Comparison of ENCODE assay signal across 8 cellular contexts in genomic region chr5:107570805-107571531, GRCh38.
DNase-seq lines count a peak whose midpoint lies in the region; ATAC-seq, FAIRE-seq and TF ChIP-seq lines count a peak whose summit lies in the region.

No MANE protein-coding gene starts in this region.

- no peak for FAIRE-seq in frontal cortex (lab: Jason Lieb, UNC)

- ATAC-seq in HG02678 (IDR thresholded peaks at IDR 0.05; ENCODE audit: unreplicated experiment), result peak; percentile 80

- WGBS in suprapubic skin, result 35% methylated on average over 14 of the region's 14 CpGs

- no peak for TF ChIP-seq CTCF in suprapubic skin (IDR thresholded peaks at IDR 0.05)

- H3K9me3 ChIP-seq in suprapubic skin, result no peaks in the 10 kb centered on the region

- no peak for TF ChIP-seq POLR2A in suprapubic skin (IDR thresholded peaks at IDR 0.05)

- no peaks in the 10 kb centered on the region for H3K36me3 ChIP-seq in suprapubic skin

- H3K27me3 ChIP-seq in suprapubic skin, result no peaks in the 10 kb centered on the region

- H3K27ac ChIP-seq in suprapubic skin, result peak overlapping the region; percentile 86

- DNase-seq in activated CD8-positive, alpha-beta memory T cell treated with anti-CD3 and anti-CD28 coated beads for 24 hours, result peak; percentile 62
- DNase-seq in activated CD8-positive, alpha-beta memory T cell treated with anti-CD3 and anti-CD28 coated beads, Interleukin-2, amount 50 U/mL, for 4 hours, result no peak
- DNase-seq in NCI-H2107 (lab: John Stamatoyannopoulos, UW) (peak; percentile 39), amniotic epithelial cell (ENCODE audit: low read depth) (peak; percentile 70), left kidney (ENCODE audit: low read depth, low spot score) (peak; percentile 52), suprapubic skin (ENCODE audit: low spot score in 2 of 2) (no peak), frontal cortex (ENCODE audit: low spot score in 2 of 2) (no peak)

- H3K4me1 ChIP-seq in suprapubic skin, result peaks cover 49% of the 10 kb centered on the region

- H3K4me3 ChIP-seq in suprapubic skin, result peak overlapping the region; percentile 50

- TF ChIP-seq EP300 in suprapubic skin (IDR thresholded peaks at IDR 0.05), result no peak

Comparison
In these comparisons a context has a peak if more than half of its experiments do, and no peak if none do; other contexts are left out.
1. DNase-seq: peak in activated CD8-positive, alpha-beta memory T cell treated with anti-CD3 and anti-CD28 coated beads for 24 hours (single experiment), NCI-H2107 (single experiment), amniotic epithelial cell (single experiment) and left kidney (single experiment); none in activated CD8-positive, alpha-beta memory T cell treated with anti-CD3 and anti-CD28 coated beads, Interleukin-2, amount 50 U/mL, for 4 hours (single experiment), suprapubic skin (0 of 2) and frontal cortex (0 of 2).